1 cellular context compared by ENCODE assay signal in the genomic region with DNA sequence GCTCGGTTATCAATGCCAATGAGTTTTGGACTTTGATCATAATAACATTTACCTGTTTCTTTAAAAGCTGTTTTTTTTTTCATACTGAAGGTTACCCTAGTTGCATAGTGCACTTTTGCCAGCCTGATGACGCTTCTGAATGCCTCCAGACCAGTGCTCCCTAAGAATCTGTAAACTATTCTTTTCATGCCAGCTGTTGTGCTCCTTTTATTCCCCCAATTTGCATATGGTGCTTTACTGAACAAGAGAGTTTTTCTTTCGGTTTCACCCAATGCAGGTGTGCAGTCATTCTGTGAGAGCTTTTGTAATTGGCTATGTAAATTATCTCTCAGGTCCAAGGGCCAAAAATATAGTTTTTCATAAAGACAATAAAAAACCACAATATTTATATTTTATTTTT.
TF ChIP-seq lines count a peak whose summit lies in the region.

No MANE protein-coding gene starts in this region.

TF ChIP-seq in GM12878, 131 proteins besides CTCF, POLR2A, EP300 and RAD21 (continued from another document and continues in another):
- TF ChIP-seq, protein P1, sequence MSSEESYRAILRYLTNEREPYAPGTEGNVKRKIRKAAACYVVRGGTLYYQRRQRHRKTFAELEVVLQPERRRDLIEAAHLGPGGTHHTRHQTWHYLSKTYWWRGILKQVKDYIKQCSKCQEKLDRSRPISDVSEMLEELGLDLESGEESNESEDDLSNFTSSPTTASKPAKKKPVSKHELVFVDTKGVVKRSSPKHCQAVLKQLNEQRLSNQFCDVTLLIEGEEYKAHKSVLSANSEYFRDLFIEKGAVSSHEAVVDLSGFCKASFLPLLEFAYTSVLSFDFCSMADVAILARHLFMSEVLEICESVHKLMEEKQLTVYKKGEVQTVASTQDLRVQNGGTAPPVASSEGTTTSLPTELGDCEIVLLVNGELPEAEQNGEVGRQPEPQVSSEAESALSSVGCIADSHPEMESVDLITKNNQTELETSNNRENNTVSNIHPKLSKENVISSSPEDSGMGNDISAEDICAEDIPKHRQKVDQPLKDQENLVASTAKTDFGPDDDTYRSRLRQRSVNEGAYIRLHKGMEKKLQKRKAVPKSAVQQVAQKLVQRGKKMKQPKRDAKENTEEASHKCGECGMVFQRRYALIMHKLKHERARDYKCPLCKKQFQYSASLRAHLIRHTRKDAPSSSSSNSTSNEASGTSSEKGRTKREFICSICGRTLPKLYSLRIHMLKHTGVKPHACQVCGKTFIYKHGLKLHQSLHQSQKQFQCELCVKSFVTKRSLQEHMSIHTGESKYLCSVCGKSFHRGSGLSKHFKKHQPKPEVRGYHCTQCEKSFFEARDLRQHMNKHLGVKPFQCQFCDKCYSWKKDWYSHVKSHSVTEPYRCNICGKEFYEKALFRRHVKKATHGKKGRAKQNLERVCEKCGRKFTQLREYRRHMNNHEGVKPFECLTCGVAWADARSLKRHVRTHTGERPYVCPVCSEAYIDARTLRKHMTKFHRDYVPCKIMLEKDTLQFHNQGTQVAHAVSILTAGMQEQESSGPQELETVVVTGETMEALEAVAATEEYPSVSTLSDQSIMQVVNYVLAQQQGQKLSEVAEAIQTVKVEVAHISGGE (CRISPR knock-in tag; IDR thresholded peaks at IDR 0.05): no peak
- peak; percentile 49; the same call in 1 of the 2 replicates for TF ChIP-seq MTA3 (IDR thresholded peaks at IDR 0.05; ENCODE audit: borderline replicate concordance, low read length)
- 0 out of 2 replicates have a peak, but pooled peaks have one; percentile 21 for TF ChIP-seq SREBF1 (IDR thresholded peaks at IDR 0.05; ENCODE audit: low read length)
- TF ChIP-seq, protein P2, sequence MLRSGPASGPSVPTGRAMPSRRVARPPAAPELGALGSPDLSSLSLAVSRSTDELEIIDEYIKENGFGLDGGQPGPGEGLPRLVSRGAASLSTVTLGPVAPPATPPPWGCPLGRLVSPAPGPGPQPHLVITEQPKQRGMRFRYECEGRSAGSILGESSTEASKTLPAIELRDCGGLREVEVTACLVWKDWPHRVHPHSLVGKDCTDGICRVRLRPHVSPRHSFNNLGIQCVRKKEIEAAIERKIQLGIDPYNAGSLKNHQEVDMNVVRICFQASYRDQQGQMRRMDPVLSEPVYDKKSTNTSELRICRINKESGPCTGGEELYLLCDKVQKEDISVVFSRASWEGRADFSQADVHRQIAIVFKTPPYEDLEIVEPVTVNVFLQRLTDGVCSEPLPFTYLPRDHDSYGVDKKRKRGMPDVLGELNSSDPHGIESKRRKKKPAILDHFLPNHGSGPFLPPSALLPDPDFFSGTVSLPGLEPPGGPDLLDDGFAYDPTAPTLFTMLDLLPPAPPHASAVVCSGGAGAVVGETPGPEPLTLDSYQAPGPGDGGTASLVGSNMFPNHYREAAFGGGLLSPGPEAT (IDR thresholded peaks at IDR 0.05; ENCODE audit: low read depth): peak; percentile 78; the same call in 1 of the 2 replicates
- TF ChIP-seq TAF1 (IDR thresholded peaks at IDR 0.05; ENCODE audit: borderline replicate concordance, low read depth, low read length): no peak
- TF ChIP-seq GABPA (IDR thresholded peaks at IDR 0.05; ENCODE audit: low read depth): 0 out of 2 replicates have a peak, but pooled peaks have one; percentile 29
- peak; percentile 89 for TF ChIP-seq NFIC (IDR thresholded peaks at IDR 0.05; ENCODE audit: low read depth, low read length)
- no peak; the same call in 1 of the 2 replicates for TF ChIP-seq STAT3 (IDR thresholded peaks at IDR 0.05; ENCODE audit: low read depth, low read length)
- no peak for TF ChIP-seq CHD1 (IDR thresholded peaks at IDR 0.05; ENCODE audit: low read depth, low read length)
- no peak for TF ChIP-seq KDM1A (IDR thresholded peaks at IDR 0.05; ENCODE audit: borderline replicate concordance)
- no peak for TF ChIP-seq ZNF274 (IDR thresholded peaks at IDR 0.05; ENCODE audit: insufficient read depth, insufficient read length)
- peak; percentile 47 for TF ChIP-seq BCL11A (IDR thresholded peaks at IDR 0.05; ENCODE audit: low read depth, low read length)
- no peak for TF ChIP-seq MYB (IDR thresholded peaks at IDR 0.05; ENCODE audit: borderline replicate concordance, low read depth, low read length)
- 0 out of 2 replicates have a peak, but pooled peaks have one; percentile 61 for TF ChIP-seq PML (IDR thresholded peaks at IDR 0.05; ENCODE audit: low read length)
- no peak for TF ChIP-seq NR2C1 (IDR thresholded peaks at IDR 0.05)
- TF ChIP-seq MEF2A (IDR thresholded peaks at IDR 0.05; ENCODE audit: insufficient read depth, low read depth, low read length): peak; percentile 88
- TF ChIP-seq, protein P3, sequence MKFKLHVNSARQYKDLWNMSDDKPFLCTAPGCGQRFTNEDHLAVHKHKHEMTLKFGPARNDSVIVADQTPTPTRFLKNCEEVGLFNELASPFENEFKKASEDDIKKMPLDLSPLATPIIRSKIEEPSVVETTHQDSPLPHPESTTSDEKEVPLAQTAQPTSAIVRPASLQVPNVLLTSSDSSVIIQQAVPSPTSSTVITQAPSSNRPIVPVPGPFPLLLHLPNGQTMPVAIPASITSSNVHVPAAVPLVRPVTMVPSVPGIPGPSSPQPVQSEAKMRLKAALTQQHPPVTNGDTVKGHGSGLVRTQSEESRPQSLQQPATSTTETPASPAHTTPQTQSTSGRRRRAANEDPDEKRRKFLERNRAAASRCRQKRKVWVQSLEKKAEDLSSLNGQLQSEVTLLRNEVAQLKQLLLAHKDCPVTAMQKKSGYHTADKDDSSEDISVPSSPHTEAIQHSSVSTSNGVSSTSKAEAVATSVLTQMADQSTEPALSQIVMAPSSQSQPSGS (IDR thresholded peaks at IDR 0.05; ENCODE audit: low read length): peak; percentile 83
- TF ChIP-seq FOXM1 (IDR thresholded peaks at IDR 0.05; ENCODE audit: low read depth, low read length): peak; percentile 89; the same call in 1 of the 2 replicates
- TF ChIP-seq, protein P4, sequence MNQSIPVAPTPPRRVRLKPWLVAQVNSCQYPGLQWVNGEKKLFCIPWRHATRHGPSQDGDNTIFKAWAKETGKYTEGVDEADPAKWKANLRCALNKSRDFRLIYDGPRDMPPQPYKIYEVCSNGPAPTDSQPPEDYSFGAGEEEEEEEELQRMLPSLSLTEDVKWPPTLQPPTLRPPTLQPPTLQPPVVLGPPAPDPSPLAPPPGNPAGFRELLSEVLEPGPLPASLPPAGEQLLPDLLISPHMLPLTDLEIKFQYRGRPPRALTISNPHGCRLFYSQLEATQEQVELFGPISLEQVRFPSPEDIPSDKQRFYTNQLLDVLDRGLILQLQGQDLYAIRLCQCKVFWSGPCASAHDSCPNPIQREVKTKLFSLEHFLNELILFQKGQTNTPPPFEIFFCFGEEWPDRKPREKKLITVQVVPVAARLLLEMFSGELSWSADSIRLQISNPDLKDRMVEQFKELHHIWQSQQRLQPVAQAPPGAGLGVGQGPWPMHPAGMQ (IDR thresholded peaks at IDR 0.05; ENCODE audit: borderline replicate concordance): no peak
- TF ChIP-seq ZBED1 (IDR thresholded peaks at IDR 0.05; ENCODE audit: borderline replicate concordance): peak; percentile 60; the same call in 1 of the 2 replicates
- TF ChIP-seq, protein P5, sequence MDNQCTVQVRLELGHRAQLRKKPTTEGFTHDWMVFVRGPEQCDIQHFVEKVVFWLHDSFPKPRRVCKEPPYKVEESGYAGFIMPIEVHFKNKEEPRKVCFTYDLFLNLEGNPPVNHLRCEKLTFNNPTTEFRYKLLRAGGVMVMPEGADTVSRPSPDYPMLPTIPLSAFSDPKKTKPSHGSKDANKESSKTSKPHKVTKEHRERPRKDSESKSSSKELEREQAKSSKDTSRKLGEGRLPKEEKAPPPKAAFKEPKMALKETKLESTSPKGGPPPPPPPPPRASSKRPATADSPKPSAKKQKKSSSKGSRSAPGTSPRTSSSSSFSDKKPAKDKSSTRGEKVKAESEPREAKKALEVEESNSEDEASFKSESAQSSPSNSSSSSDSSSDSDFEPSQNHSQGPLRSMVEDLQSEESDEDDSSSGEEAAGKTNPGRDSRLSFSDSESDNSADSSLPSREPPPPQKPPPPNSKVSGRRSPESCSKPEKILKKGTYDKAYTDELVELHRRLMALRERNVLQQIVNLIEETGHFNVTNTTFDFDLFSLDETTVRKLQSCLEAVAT (IDR thresholded peaks at IDR 0.05): peak; percentile 61; the same call in 1 of the 2 replicates
- peak; percentile 82; the same call in 1 of the 2 replicates for TF ChIP-seq ZNF217 (IDR thresholded peaks at IDR 0.05)
- 0 out of 2 replicates have a peak, but pooled peaks have one; percentile 51 for TF ChIP-seq CBX5 (IDR thresholded peaks at IDR 0.05; ENCODE audit: low read depth)
- no peak for TF ChIP-seq SUZ12 (IDR thresholded peaks at IDR 0.05; ENCODE audit: unreplicated experiment)
- TF ChIP-seq MTA2 (IDR thresholded peaks at IDR 0.05; ENCODE audit: low read depth): peak; percentile 65; the same call in 1 of the 2 replicates
- no peak for TF ChIP-seq HDAC2 (IDR thresholded peaks at IDR 0.05)
- TF ChIP-seq CHD2 (IDR thresholded peaks at IDR 0.05; ENCODE audit: borderline replicate concordance, low read depth, low read length): 0 out of 2 replicates have a peak, but pooled peaks have one; percentile 20
- TF ChIP-seq, protein P6, sequence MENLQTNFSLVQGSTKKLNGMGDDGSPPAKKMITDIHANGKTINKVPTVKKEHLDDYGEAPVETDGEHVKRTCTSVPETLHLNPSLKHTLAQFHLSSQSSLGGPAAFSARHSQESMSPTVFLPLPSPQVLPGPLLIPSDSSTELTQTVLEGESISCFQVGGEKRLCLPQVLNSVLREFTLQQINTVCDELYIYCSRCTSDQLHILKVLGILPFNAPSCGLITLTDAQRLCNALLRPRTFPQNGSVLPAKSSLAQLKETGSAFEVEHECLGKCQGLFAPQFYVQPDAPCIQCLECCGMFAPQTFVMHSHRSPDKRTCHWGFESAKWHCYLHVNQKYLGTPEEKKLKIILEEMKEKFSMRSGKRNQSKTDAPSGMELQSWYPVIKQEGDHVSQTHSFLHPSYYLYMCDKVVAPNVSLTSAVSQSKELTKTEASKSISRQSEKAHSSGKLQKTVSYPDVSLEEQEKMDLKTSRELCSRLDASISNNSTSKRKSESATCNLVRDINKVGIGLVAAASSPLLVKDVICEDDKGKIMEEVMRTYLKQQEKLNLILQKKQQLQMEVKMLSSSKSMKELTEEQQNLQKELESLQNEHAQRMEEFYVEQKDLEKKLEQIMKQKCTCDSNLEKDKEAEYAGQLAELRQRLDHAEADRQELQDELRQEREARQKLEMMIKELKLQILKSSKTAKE (IDR thresholded peaks at IDR 0.05; ENCODE audit: low read depth, poor library complexity, severe bottlenecking): peak; percentile 74
- TF ChIP-seq ZNF622 (IDR thresholded peaks at IDR 0.05): no peak
- TF ChIP-seq JUNB (IDR thresholded peaks at IDR 0.05): peak; percentile 86
- peak; percentile 37 to 71; a peak in 3 of 4 replicates for TF ChIP-seq IKZF2 (IDR thresholded peaks at IDR 0.05)
- TF ChIP-seq CREM (IDR thresholded peaks at IDR 0.05; ENCODE audit: low read depth): peak; percentile 74; the same call in 1 of the 2 replicates
- TF ChIP-seq ZNF384 (IDR thresholded peaks at IDR 0.05; ENCODE audit: borderline replicate concordance, low read depth, low read length): peak; percentile 45; the same call in 1 of the 2 replicates
- TF ChIP-seq SP1 (IDR thresholded peaks at IDR 0.05; ENCODE audit: low read depth, low read length): peak; percentile 41
- TF ChIP-seq RELA (IDR thresholded peaks at IDR 0.05; ENCODE audit: borderline replicate concordance, partially characterized antibody): peak; percentile 35
- TF ChIP-seq ATF7 (IDR thresholded peaks at IDR 0.05; ENCODE audit: low read depth): peak; percentile 84
- no peak for TF ChIP-seq SMAD5 (IDR thresholded peaks at IDR 0.05; ENCODE audit: low read depth)
- peak; percentile 57; the same call in 1 of the 2 replicates for TF ChIP-seq PAX5 (IDR thresholded peaks at IDR 0.05; ENCODE audit: borderline replicate concordance, low read depth, low read length)
- peak; percentile 58; the same call in 1 of the 2 replicates for TF ChIP-seq IKZF1 (conservative IDR thresholded peaks at IDR 0.05)
- TF ChIP-seq SMARCA5 (IDR thresholded peaks at IDR 0.05): no peak
- 0 out of 2 replicates have a peak, but pooled peaks have one; percentile 61 for TF ChIP-seq RCOR1 (conservative IDR thresholded peaks at IDR 0.05; ENCODE audit: low read depth, low read length)
- TF ChIP-seq, protein P7, sequence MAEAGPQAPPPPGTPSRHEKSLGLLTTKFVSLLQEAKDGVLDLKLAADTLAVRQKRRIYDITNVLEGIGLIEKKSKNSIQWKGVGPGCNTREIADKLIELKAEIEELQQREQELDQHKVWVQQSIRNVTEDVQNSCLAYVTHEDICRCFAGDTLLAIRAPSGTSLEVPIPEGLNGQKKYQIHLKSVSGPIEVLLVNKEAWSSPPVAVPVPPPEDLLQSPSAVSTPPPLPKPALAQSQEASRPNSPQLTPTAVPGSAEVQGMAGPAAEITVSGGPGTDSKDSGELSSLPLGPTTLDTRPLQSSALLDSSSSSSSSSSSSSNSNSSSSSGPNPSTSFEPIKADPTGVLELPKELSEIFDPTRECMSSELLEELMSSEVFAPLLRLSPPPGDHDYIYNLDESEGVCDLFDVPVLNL (IDR thresholded peaks at IDR 0.05; ENCODE audit: low read depth, low read length): no peak
- peak; percentile 63; the same call in 1 of the 2 replicates for TF ChIP-seq JUND (IDR thresholded peaks at IDR 0.05; ENCODE audit: low read depth, low read length)
- peak; percentile 10 for TF ChIP-seq SIX5 (IDR thresholded peaks at IDR 0.05; ENCODE audit: low read depth, low read length, severe bottlenecking)
- peak; percentile 86; the same call in 1 of the 2 replicates for TF ChIP-seq TCF3 (IDR thresholded peaks at IDR 0.05; ENCODE audit: borderline replicate concordance, insufficient read depth, low read depth, low read length)
- peak; percentile 72 for TF ChIP-seq IRF4 (IDR thresholded peaks at IDR 0.05; ENCODE audit: low read depth, low read length)
- TF ChIP-seq TCF7 (IDR thresholded peaks at IDR 0.05; ENCODE audit: borderline replicate concordance): no peak
- TF ChIP-seq SIN3A (IDR thresholded peaks at IDR 0.05; ENCODE audit: low read depth, low read length): no peak
- no peak for TF ChIP-seq MYC (IDR thresholded peaks at IDR 0.05; ENCODE audit: insufficient read depth, insufficient read length, insufficient replicate concordance, low read length, severe bottlenecking)
- TF ChIP-seq RUNX3 (IDR thresholded peaks at IDR 0.05; ENCODE audit: low read length): peak; percentile 86
- peak; percentile 89 for TF ChIP-seq NFXL1 (IDR thresholded peaks at IDR 0.05; ENCODE audit: borderline replicate concordance)
- TF ChIP-seq, protein P8, sequence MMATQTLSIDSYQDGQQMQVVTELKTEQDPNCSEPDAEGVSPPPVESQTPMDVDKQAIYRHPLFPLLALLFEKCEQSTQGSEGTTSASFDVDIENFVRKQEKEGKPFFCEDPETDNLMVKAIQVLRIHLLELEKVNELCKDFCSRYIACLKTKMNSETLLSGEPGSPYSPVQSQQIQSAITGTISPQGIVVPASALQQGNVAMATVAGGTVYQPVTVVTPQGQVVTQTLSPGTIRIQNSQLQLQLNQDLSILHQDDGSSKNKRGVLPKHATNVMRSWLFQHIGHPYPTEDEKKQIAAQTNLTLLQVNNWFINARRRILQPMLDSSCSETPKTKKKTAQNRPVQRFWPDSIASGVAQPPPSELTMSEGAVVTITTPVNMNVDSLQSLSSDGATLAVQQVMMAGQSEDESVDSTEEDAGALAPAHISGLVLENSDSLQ (IDR thresholded peaks at IDR 0.05): no peak
